ENCODE assay signal across 16 cellular contexts in the genomic region with DNA sequence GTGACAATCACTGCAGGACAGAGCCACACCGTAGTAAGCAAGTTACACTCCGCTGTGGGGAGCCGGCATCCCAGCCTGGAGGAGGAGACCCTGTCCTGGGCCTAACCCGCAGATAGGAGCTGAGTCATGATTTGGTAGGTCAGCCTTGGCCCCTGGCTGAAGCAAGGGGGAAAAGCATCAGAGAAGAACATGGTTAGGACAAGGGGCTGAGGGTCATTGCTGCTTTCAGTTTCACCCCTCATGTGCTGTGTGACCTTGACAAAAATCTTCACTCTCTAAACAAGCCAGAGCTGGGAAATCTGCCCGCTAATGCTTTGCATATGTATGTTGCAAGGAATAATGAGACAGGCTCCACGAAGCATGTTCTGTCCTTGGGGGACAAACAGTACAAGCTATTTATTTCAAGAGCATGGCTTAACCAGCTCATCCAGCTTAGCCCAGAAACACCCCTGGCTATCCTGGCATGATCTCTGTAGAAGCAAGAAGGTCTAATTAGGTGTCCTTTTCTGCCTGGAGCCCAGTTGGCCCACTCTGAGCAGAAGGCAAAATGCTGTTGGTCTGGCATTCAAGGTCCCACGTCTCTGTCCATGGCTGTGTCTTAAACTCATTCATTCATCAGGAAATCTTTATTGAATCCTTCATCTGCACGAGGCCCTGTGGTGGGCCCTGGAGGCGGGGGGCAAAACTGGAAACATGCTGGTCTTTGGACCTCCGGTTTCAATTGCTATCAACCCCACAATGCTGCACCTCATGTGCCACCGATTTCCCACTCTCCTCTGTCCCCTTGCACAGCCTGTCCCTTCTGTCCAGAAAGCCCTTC.
DNase-seq lines count a peak whose midpoint lies in the region; ATAC-seq and TF ChIP-seq lines count a peak whose summit lies in the region.
"Had no signal": no experiment of that assay in that cellular context is flagged by ENCODE, and none has a peak within 500 bp of the region (broad histone marks: within the 10 kb centered on the region; RNA-seq: fewer than 3 reads in every experiment).

No MANE protein-coding gene starts in this region.

- WGBS in gastroesophageal sphincter (ENCODE audit: low coverage in 1 of 2), 2 donors: 84 to 89% methylated on average over 5 to 8 of the region's 11 CpGs

- peak; percentile 86 for ATAC-seq in sciatic nerve
- ATAC-seq in gastroesophageal sphincter: no peak
- ATAC-seq in HG03045 (IDR thresholded peaks at IDR 0.05; ENCODE audit: unreplicated experiment): no peak
- ATAC-seq: activated CD8-positive, alpha-beta T cell treated with anti-CD3 and anti-CD28 coated beads for 36 hours; PC-3 had no signal

- TF ChIP-seq POLR2A in gastroesophageal sphincter (IDR thresholded peaks at IDR 0.05): no peak

- H3K36me3 ChIP-seq in WERI-Rb-1: no peaks in the 10 kb centered on the region
- H3K36me3 ChIP-seq in gastroesophageal sphincter: no peaks in the 10 kb centered on the region
- H3K36me3 ChIP-seq: uterus had no signal

- H3K4me1 ChIP-seq in gastroesophageal sphincter: no peaks in the 10 kb centered on the region
- H3K4me1 ChIP-seq: uterus had no signal

- no peak overlapping the region for H3K4me3 ChIP-seq in WERI-Rb-1 (ENCODE audit: low read depth, low read length)
- H3K4me3 ChIP-seq in fibroblast of mammary gland (ENCODE audit: control insufficient read depth, low read depth, low read length): no peak overlapping the region
- H3K4me3 ChIP-seq in gastroesophageal sphincter: no peak overlapping the region
- H3K4me3 ChIP-seq: uterus had no signal

- CTCF ChIA-PET in GM10248 (lab: Yijun Ruan, JAX): no interaction called here

- no peak for TF ChIP-seq EP300 in gastroesophageal sphincter (IDR thresholded peaks at IDR 0.05)

- H3K27ac ChIP-seq in WERI-Rb-1: no peak overlapping the region
- no peak overlapping the region for H3K27ac ChIP-seq in gastroesophageal sphincter
- H3K27ac ChIP-seq: KMS-11, uterus had no signal

- peak; percentile 9 for DNase-seq in GM10248 (ENCODE audit: extremely low spot score)
- peak; percentile 70 for DNase-seq in WERI-Rb-1
- DNase-seq in fibroblast of mammary gland (ENCODE audit: low read depth): peak; percentile 10
- DNase-seq in sciatic nerve (ENCODE audit: low spot score): peak; percentile 49
- no peak for DNase-seq in NCI-H748 treated with DMSO at 0.1 percent for 48 hours (lab: John Stamatoyannopoulos, UW)
- no peak for DNase-seq in H4 (ENCODE audit: low spot score)
- DNase-seq: activated CD8-positive, alpha-beta T cell treated with anti-CD3 and anti-CD28 coated beads for 36 hours; anterior cingulate cortex; NCI-H1417 treated with DMSO at 0.1 percent for 48 hours; NCI-H345; stimulated activated CD4-positive, alpha-beta T cell treated with anti-CD3 and anti-CD28 coated beads, Interleukin-12 subunit alpha, Interleukin-12 subunit beta, amount 100 ng/mL, for 4 hours had no signal

- POLR2A ChIA-PET in GM10248 (lab: Yijun Ruan, JAX): no interaction called here

- no peak for TF ChIP-seq CTCF in GM10248 (IDR thresholded peaks at IDR 0.05; ENCODE audit: control extremely low read depth, extremely low read depth, low read depth, missing control alignments)
- no peak for TF ChIP-seq CTCF in WERI-Rb-1 (IDR thresholded peaks at IDR 0.05; ENCODE audit: low read depth, low read length)
- TF ChIP-seq CTCF in fibroblast of mammary gland (conservative IDR thresholded peaks at IDR 0.05; ENCODE audit: control insufficient read depth, insufficient read depth, low read depth, low read length): no peak
- TF ChIP-seq CTCF in gastroesophageal sphincter (IDR thresholded peaks at IDR 0.05): no peak

- intact Hi-C loops in sciatic nerve (cut with DNase I): no loop called here

- H3K27me3 ChIP-seq in WERI-Rb-1 (ENCODE audit: insufficient read depth, low read depth, severe bottlenecking) (peaks cover 12% of the 10 kb centered on the region), gastroesophageal sphincter (peaks cover 8% of the 10 kb centered on the region)
- H3K27me3 ChIP-seq: uterus had no signal

- H3K9me3 ChIP-seq in WERI-Rb-1 (ENCODE audit: severe bottlenecking): no peaks in the 10 kb centered on the region
- no peaks in the 10 kb centered on the region for H3K9me3 ChIP-seq in gastroesophageal sphincter

Comparison
In these comparisons a context has a peak if more than half of its experiments do, and no peak if none do; other contexts are left out.
1. DNase-seq: peak in GM10248 (single experiment), WERI-Rb-1 (single experiment), fibroblast of mammary gland (single experiment) and sciatic nerve (single experiment); none in NCI-H748 treated with DMSO at 0.1 percent for 48 hours (single experiment) and H4 (single experiment).